ENCODE assay signal across 10 cellular contexts in the genomic region with DNA sequence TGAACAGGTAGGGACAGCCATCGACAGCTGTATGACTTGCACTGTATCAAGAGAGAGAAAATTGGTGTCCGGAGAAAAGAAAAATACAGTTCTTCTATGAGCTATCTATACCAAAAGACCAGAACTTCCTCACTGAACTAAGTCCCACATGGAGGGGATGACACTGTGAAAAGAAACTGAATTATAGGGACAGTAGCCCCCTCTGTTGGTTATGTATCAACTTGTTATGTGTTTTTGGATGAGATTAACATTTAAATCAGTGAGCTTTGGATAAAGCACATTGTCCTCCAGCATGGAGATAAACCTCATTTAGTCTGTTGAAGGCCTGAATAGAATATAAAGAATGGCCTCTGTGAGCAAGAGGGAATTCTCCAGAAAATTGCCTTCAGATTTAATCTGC.
DNase-seq lines count a peak whose midpoint lies in the region; ATAC-seq, FAIRE-seq and TF ChIP-seq lines count a peak whose summit lies in the region.
"Had no signal": no experiment of that assay in that cellular context is flagged by ENCODE, and none has a peak within 500 bp of the region (broad histone marks: within the 10 kb centered on the region; RNA-seq: fewer than 3 reads in every experiment).

No MANE protein-coding gene starts in this region.

- H3K27me3 ChIP-seq in H9 (ENCODE audit: insufficient read depth, low read length) (no peaks in the 10 kb centered on the region), PC-3 (ENCODE audit: low read length) (no peaks in the 10 kb centered on the region)
- H3K27me3 ChIP-seq: BLaER1 had no signal

- no peak for FAIRE-seq in A549 (lab: Jason Lieb, UNC)

- H2BK120ac ChIP-seq in H9 (ENCODE audit: low read depth, low read length, poor library complexity, severe bottlenecking) = no peak overlapping the region

- no peaks in the 10 kb centered on the region for H3K27me3 Mint-ChIP-seq in H9 (ENCODE audit: low read depth)

- no peak overlapping the region for H3K4me3 Mint-ChIP-seq in H9

- H2AFZ ChIP-seq in H9 (ENCODE audit: low read length) = no peak overlapping the region
- H2AFZ ChIP-seq in PC-3 (ENCODE audit: low read length) = no peak overlapping the region

- no peak overlapping the region for H3K9ac ChIP-seq in H9 (ENCODE audit: extremely low read depth, insufficient read length, low read length)
- H3K9ac ChIP-seq in PC-3 (ENCODE audit: low read length) = no peak overlapping the region
- H3K9ac ChIP-seq: BLaER1 had no signal

- H3K18ac ChIP-seq in H9 (ENCODE audit: insufficient read length, low read depth, low read length) = no peak overlapping the region

- H3K4me2 ChIP-seq in A549 (no peak overlapping the region), H9 (ENCODE audit: insufficient read depth, insufficient read length, low read length) (no peak overlapping the region), PC-3 (ENCODE audit: low read length) (no peak overlapping the region)
- H3K4me2 ChIP-seq: BLaER1 had no signal

- H3K4me1 ChIP-seq in A549 (no peaks in the 10 kb centered on the region), H9 (ENCODE audit: insufficient read depth, low read length) (peaks cover 8% of the 10 kb centered on the region; the same call in 1 of the 2 replicates), PC-3 (ENCODE audit: insufficient read depth, low read length) (no peaks in the 10 kb centered on the region)
- H3K4me1 ChIP-seq: BLaER1 had no signal

- H3K14ac ChIP-seq in H9 (ENCODE audit: insufficient read depth, low read length) = no peak overlapping the region

- H4K20me1 ChIP-seq in H9 (ENCODE audit: control insufficient read depth, insufficient read depth, insufficient read length) (no peaks in the 10 kb centered on the region), PC-3 (ENCODE audit: low read length) (no peaks in the 10 kb centered on the region)
- H4K20me1 ChIP-seq: BLaER1 had no signal

- TF ChIP-seq CTCF in A549 (IDR thresholded peaks at IDR 0.05) (peak; percentile 25; the same call in 2 of the 3 replicates), H9 (conservative IDR thresholded peaks at IDR 0.05) (peak; percentile 62), PC-3 (conservative IDR thresholded peaks at IDR 0.05; ENCODE audit: low read depth, low read length) (peak; percentile 39; the same call in 1 of the 2 replicates)

- ATAC-seq in A549 = peak in 1 of 2 experiments; percentile 51; a peak in 3 of 6 replicates
- no peak; the same call in 1 of the 2 replicates for ATAC-seq in PC-3
- ATAC-seq in HG02571 (IDR thresholded peaks at IDR 0.05; ENCODE audit: unreplicated experiment) = no peak

- H3K36me3 Mint-ChIP-seq in H9 (ENCODE audit: insufficient read depth in 1 of 3, low read depth in 3 of 3) = no peaks in the 10 kb centered on the region

- H3K4me3 ChIP-seq in A549 (no peak overlapping the region), PC-3 (ENCODE audit: low read length) (no peak overlapping the region)
- H3K4me3 ChIP-seq: BLaER1 had no signal

- no peak overlapping the region for H4K8ac ChIP-seq in H9 (replicated peaks; ENCODE audit: insufficient read length, low read depth, low read length)

- H4K5ac ChIP-seq in H9 (ENCODE audit: insufficient read length, low read depth, low read length) = no peak overlapping the region

- no peak overlapping the region for H2BK12ac ChIP-seq in H9 (ENCODE audit: insufficient read length, low read depth, low read length)

- H3F3A ChIP-seq in PC-3 (ENCODE audit: low read length, unreplicated experiment) = no peaks in the 10 kb centered on the region

- H2BK20ac ChIP-seq in H9 (ENCODE audit: low read depth, low read length, poor library complexity, severe bottlenecking) = no peak overlapping the region

- TF ChIP-seq POLR2A in A549 (IDR thresholded peaks at IDR 0.05; ENCODE audit: low read length) = no peak

- H3K9me3 Mint-ChIP-seq in H9 = no peaks in the 10 kb centered on the region

- DNase-seq in A549 (ENCODE audit: low read depth in 1 of 2, low spot score in 1 of 2) (peak in 1 of 2 experiments; percentile 19), H9 (no peak), PC-3 (peak; percentile 30), fibroblast of peridontal ligament (ENCODE audit: extremely low read depth) (peak; percentile 47), NCI-H1436 (lab: John Stamatoyannopoulos, UW) (no peak), NCI-H2196 treated with DMSO at 0.1 percent for 48 hours (lab: John Stamatoyannopoulos, UW; ENCODE audit: unreplicated experiment) (no peak)
- no peak for DNase-seq in stimulated activated CD4-positive, alpha-beta T cell treated with anti-CD3 and anti-CD28 coated beads, Interleukin-4, amount 100 ng/mL, for 4 hours
- DNase-seq: NCI-H187 treated with DMSO at 0.1 percent for 48 hours had no signal

- no peak overlapping the region for H3K56ac ChIP-seq in H9 (ENCODE audit: insufficient read length, low read depth, low read length)

- no peak overlapping the region for H2BK5ac ChIP-seq in H9 (ENCODE audit: insufficient read length, low read length)

- H3K79me2 ChIP-seq in H9 (ENCODE audit: insufficient read depth, low read length) (no peaks in the 10 kb centered on the region), PC-3 (ENCODE audit: low read length) (no peaks in the 10 kb centered on the region)

- H3K4me1 Mint-ChIP-seq in H9 = peaks cover 28% of the 10 kb centered on the region in 2 experiments

- H3K27ac Mint-ChIP-seq in H9 = no peak overlapping the region

- no peak overlapping the region for H2AK5ac ChIP-seq in H9 (ENCODE audit: insufficient read length, low read length)

- no peak overlapping the region for H3T11ph ChIP-seq in H9 (ENCODE audit: low read length)

- H3K9me2 ChIP-seq in PC-3 (replicated peaks; ENCODE audit: low read length) = no peaks in the 10 kb centered on the region

- BruUV-seq in PC-3 (replicated peaks; lab: Mats Ljungman, UMichigan) = no TSS peak

- no peak overlapping the region for H3K27ac ChIP-seq in A549
- no peak overlapping the region for H3K27ac ChIP-seq in H9 (ENCODE audit: insufficient read length, low read depth, low read length)
- no peak overlapping the region for H3K27ac ChIP-seq in PC-3 (ENCODE audit: low read length)
- H3K27ac ChIP-seq: BLaER1 had no signal

- peak in 1 of 2 experiments; percentile 35; a peak in 2 of 5 replicates for TF ChIP-seq RAD21 in A549 (conservative IDR thresholded peaks at IDR 0.05 in 1 of 2, IDR thresholded peaks at IDR 0.05 in 1 of 2)

- CTCF ChIA-PET in A549 (lab: Yijun Ruan, JAX) (interaction anchor here (1.0 to 1.8 kb wide), 4 partner anchors 19 to 286 kb away, joined by 3 to 7 read pairs (median 3); no protein-coding TSS in a partner anchor), PC-3 (lab: Charles Lee) (interaction anchor here (0.6 kb wide), 1 partner anchor 1462 kb away, joined by 3 read pairs; no protein-coding TSS in a partner anchor)

- H3K23me2 ChIP-seq in H9 (ENCODE audit: insufficient read length, low read depth, low read length, poor library complexity, severe bottlenecking) = no peaks in the 10 kb centered on the region

- no peak for TF ChIP-seq EP300 in A549 (IDR thresholded peaks at IDR 0.05)

- intact Hi-C loops in PC-3 (cut with micrococcal nuclease) = no loop called here

- H3K4ac ChIP-seq in H9 (ENCODE audit: low read depth, low read length) = no peak overlapping the region

- POLR2A ChIA-PET in A549 (lab: Yijun Ruan, JAX) (no interaction called here), PC-3 (lab: Charles Lee; ENCODE audit: unreplicated experiment) (interaction anchor here (0.6 kb wide), 2 partner anchors 8 to 52 kb away, joined by 3 to 4 read pairs; no protein-coding TSS in a partner anchor)

- H3K36me3 ChIP-seq in PC-3 (ENCODE audit: low read depth, low read length) = no peaks in the 10 kb centered on the region
- H3K36me3 ChIP-seq: BLaER1 had no signal

- no peak overlapping the region for H4K91ac ChIP-seq in H9 (ENCODE audit: insufficient read length, low read depth, low read length)

- H3K23ac ChIP-seq in H9 (ENCODE audit: insufficient read length, low read depth, low read length) = no peak overlapping the region

- H2BK15ac ChIP-seq in H9 (ENCODE audit: low read depth, low read length) = no peak overlapping the region

- H3K9me3 ChIP-seq in A549 (no peaks in the 10 kb centered on the region), H9 (ENCODE audit: control insufficient read depth, low read depth, low read length) (no peaks in the 10 kb centered on the region), PC-3 (ENCODE audit: low read length) (no peaks in the 10 kb centered on the region)
- H3K9me3 ChIP-seq: BLaER1 had no signal

- no peaks in the 10 kb centered on the region for H3K79me1 ChIP-seq in H9 (ENCODE audit: insufficient read depth, low read depth, low read length, poor library complexity, severe bottlenecking)

- WGBS in A549 (ENCODE audit: missing lambda C conversion rate) = 94% methylated on average over 2 of the region's 2 CpGs
- WGBS in H9 (ENCODE audit: extremely low coverage, insufficient read length, low lambda C conversion rate) = no CpG with 5 or more reads among the region's 2 CpGs

TF ChIP-seq in A549, 52 proteins besides CTCF, POLR2A, EP300 and RAD21:
- TF ChIP-seq RFX5 (IDR thresholded peaks at IDR 0.05) (no peak), SMC3 (IDR thresholded peaks at IDR 0.05) (0 out of 3 replicates have a peak, but pooled peaks have one; percentile 5)

Comparison
In these comparisons a context has a peak if more than half of its experiments do, and no peak if none do; other contexts are left out.
1. DNase-seq: peak in PC-3 (single experiment) and fibroblast of peridontal ligament (single experiment); none in H9 (single experiment), NCI-H1436 (single experiment), NCI-H2196 treated with DMSO at 0.1 percent for 48 hours (single experiment) and stimulated activated CD4-positive, alpha-beta T cell treated with anti-CD3 and anti-CD28 coated beads, Interleukin-4, amount 100 ng/mL, for 4 hours (0 of 2).
2. Peak in every context shown above with its lines, with median percentiles within 50 percentile points of each other: CTCF ChIP-seq.